14 cellular contexts compared by ENCODE assay signal in the genomic region with DNA sequence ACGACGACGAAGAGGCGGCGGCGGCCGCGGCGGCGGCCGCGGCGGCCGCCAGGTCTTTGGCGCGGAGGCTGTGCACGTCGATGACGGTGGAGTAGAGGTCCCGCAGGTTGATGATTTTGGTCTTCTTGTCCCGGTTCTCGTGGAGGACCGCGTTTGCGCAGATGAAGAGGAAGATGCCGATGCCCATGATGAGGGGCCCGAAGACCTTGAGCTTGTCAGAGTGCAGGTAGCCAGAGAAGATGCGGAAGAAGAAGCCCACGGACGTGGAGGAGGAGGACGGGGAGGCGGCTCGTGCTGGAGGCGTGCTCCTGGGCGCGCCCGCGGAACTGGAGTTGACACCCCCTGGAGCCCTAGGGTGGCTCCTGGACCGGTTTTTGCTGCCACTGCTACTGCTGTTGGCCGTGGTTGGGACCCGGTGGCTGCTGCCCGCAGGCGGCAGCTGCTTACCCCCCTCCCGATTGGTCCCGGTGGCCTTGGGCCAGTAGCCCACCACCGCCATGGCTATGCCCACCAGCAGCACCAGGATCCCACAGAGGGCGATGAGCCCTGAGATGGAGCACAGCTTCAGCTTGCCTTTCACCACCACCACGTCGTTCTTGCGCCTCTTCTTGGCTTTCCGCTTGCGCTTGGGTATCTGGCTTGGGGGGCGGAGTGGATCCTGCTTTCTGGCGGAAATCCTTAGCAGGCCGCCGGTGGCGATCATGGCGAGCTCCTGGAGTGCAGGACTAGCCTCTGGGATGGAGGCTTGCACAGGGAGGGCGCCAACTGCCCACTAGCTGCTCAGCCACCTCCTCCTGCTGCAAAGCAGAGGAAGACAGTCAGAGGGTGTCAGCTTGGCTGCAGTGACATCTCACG. TPM values are rescaled to one million over a fixed set of nuclear protein-coding genes. Genes with fewer than 3 reads are reported as not detected.
DNase-seq lines count a peak whose midpoint lies in the region; ATAC-seq and TF ChIP-seq lines count a peak whose summit lies in the region.
"Had no signal": no experiment of that assay in that cellular context is flagged by ENCODE, and none has a peak within 500 bp of the region (broad histone marks: within the 10 kb centered on the region; RNA-seq: fewer than 3 reads in every experiment).

No MANE protein-coding gene starts in this region.

- H3K27ac ChIP-seq in left ventricle myocardium inferior (replicated peaks) (no peak overlapping the region), coronary artery (no peak overlapping the region), upper lobe of left lung (no peak overlapping the region), thyroid gland (no peak overlapping the region)
- no peak overlapping the region for H3K27ac ChIP-seq in naive thymus-derived CD4-positive, alpha-beta T cell (ENCODE audit: low read depth, low read length)
- H3K27ac ChIP-seq: uterus had no signal

- H3K27ac Mint-ChIP-seq in naive thymus-derived CD4-positive, alpha-beta T cell = no peak overlapping the region

- 42 to 53% methylated on average over 48 to 60 of the region's 60 CpGs for WGBS in upper lobe of left lung, 2 donors
- WGBS in thyroid gland, 2 donors = 41 to 54% methylated on average over 42 of the region's 60 CpGs

- H3K27me3 Mint-ChIP-seq in naive thymus-derived CD4-positive, alpha-beta T cell = peaks cover 66 to 74% (median 73%) of the 10 kb centered on the region in 5 donors

- POLR2A ChIA-PET in naive thymus-derived CD4-positive, alpha-beta T cell (lab: Charles Lee) = no interaction called here

- H3K4me3 Mint-ChIP-seq in naive thymus-derived CD4-positive, alpha-beta T cell = peak overlapping the region; percentile 30 to 80 (median 58)

- H3K9me3 ChIP-seq in left ventricle myocardium inferior (replicated peaks) (no peaks in the 10 kb centered on the region), upper lobe of left lung (no peaks in the 10 kb centered on the region), thyroid gland (no peaks in the 10 kb centered on the region)
- H3K9me3 ChIP-seq in naive thymus-derived CD4-positive, alpha-beta T cell (ENCODE audit: control insufficient read depth in 2 of 3, low read length in 3 of 3) = no peaks in the 10 kb centered on the region
- H3K9me3 ChIP-seq: BE2C, uterus had no signal

- no peak for TF ChIP-seq POLR2A in upper lobe of left lung (IDR thresholded peaks at IDR 0.05)
- TF ChIP-seq POLR2A in thyroid gland (IDR thresholded peaks at IDR 0.05) = no peak

- DNase-seq in left ventricle myocardium inferior (no peak), Right ventricle myocardium inferior (ENCODE audit: missing footprints) (no peak), coronary artery (ENCODE audit: low spot score) (no peak), upper lobe of left lung (peak in 1 of 2 donors; percentile 75), cerebellar cortex (ENCODE audit: low spot score) (no peak), GDM1 (lab: John Stamatoyannopoulos, UW) (no peak), thyroid gland (no peak)
- DNase-seq in naive thymus-derived CD4-positive, alpha-beta T cell = no peak
- DNase-seq: BE2C, HCEC 1CT, NCI-H187 had no signal

- intact Hi-C loops in left ventricle myocardium inferior (cut with micrococcal nuclease) (no loop called here), Right ventricle myocardium inferior (cut with DNase I) (loop anchor here (10.0 kb wide), 1 partner anchor 253 kb away; no protein-coding TSS in a partner anchor), thyroid gland (cut with DNase I) (no loop called here)
- intact Hi-C loops in naive thymus-derived CD4-positive, alpha-beta T cell (cut with micrococcal nuclease) = loop anchor here in 1 of 2 donors (2.0 kb wide), 1 partner anchor 435 kb away; no protein-coding TSS in a partner anchor

- H3K9me3 Mint-ChIP-seq in naive thymus-derived CD4-positive, alpha-beta T cell = peaks cover 0 to 2% (median 0%) of the 10 kb centered on the region in 11 donors
- H3K9me3 Mint-ChIP-seq: brain had no signal

- peaks cover 28% of the 10 kb centered on the region for H3K4me1 ChIP-seq in left ventricle myocardium inferior
- peaks cover 0 to 4% of the 10 kb centered on the region in 2 donors for H3K4me1 ChIP-seq in naive thymus-derived CD4-positive, alpha-beta T cell (ENCODE audit: control insufficient read depth in 2 of 2, insufficient read depth in 2 of 2, low read length in 2 of 2)
- H3K4me1 ChIP-seq in upper lobe of left lung = peaks cover 22 to 34% (median 26%) of the 10 kb centered on the region in 4 donors
- peaks cover 12 to 18% of the 10 kb centered on the region in 2 donors for H3K4me1 ChIP-seq in thyroid gland
- H3K4me1 ChIP-seq: BE2C had no signal

- H3K4me3 ChIP-seq in left ventricle myocardium inferior (peak overlapping the region; percentile 69), coronary artery (peak overlapping the region; percentile 71), upper lobe of left lung (peak overlapping the region in 3 of 4 donors; percentile 30 to 58 (median 55)), thyroid gland (replicated peaks in 1 of 3) (no peak overlapping the region)
- no peak overlapping the region for H3K4me3 ChIP-seq in naive thymus-derived CD4-positive, alpha-beta T cell (ENCODE audit: low read length)

- no peak for TF ChIP-seq CTCF in left ventricle myocardium inferior (IDR thresholded peaks at IDR 0.05; ENCODE audit: borderline replicate concordance)
- TF ChIP-seq CTCF in coronary artery (IDR thresholded peaks at IDR 0.05) = no peak
- no peak for TF ChIP-seq CTCF in upper lobe of left lung (IDR thresholded peaks at IDR 0.05)
- TF ChIP-seq CTCF in thyroid gland (IDR thresholded peaks at IDR 0.05) = no peak

- H3K36me3 Mint-ChIP-seq in naive thymus-derived CD4-positive, alpha-beta T cell = no peaks in the 10 kb centered on the region

- no peak for TF ChIP-seq EP300 in upper lobe of left lung (IDR thresholded peaks at IDR 0.05)

- H3K27me3 ChIP-seq in left ventricle myocardium inferior (ENCODE audit: low read depth) (peaks cover 99% of the 10 kb centered on the region), upper lobe of left lung (peaks cover 0 to 47% (median 24%) of the 10 kb centered on the region in 4 donors), thyroid gland (peaks cover 14% of the 10 kb centered on the region)
- H3K27me3 ChIP-seq in naive thymus-derived CD4-positive, alpha-beta T cell (ENCODE audit: control insufficient read depth in 2 of 2, insufficient read depth in 2 of 2, low read length in 2 of 2) = peaks cover 3% of the 10 kb centered on the region in 2 donors

- CTCF ChIA-PET in naive thymus-derived CD4-positive, alpha-beta T cell (lab: Charles Lee) = no interaction called here

- no peaks in the 10 kb centered on the region for H3K36me3 ChIP-seq in left ventricle myocardium inferior
- H3K36me3 ChIP-seq in naive thymus-derived CD4-positive, alpha-beta T cell (ENCODE audit: control insufficient read depth in 2 of 3, insufficient read depth in 3 of 3, low read length in 3 of 3) = no peaks in the 10 kb centered on the region
- H3K36me3 ChIP-seq in upper lobe of left lung = no peaks in the 10 kb centered on the region
- H3K36me3 ChIP-seq in thyroid gland = no peaks in the 10 kb centered on the region
- H3K36me3 ChIP-seq: BE2C, uterus had no signal

- ATAC-seq in Right ventricle myocardium inferior = no peak
- no peak for ATAC-seq in naive thymus-derived CD4-positive, alpha-beta T cell
- no peak for ATAC-seq in upper lobe of left lung (ENCODE audit: low FRiP score in 2 of 2)

- peaks cover 0 to 23% (median 12%) of the 10 kb centered on the region in 7 donors for H3K4me1 Mint-ChIP-seq in naive thymus-derived CD4-positive, alpha-beta T cell

RNA-seq across cellular contexts. Expression of a gene that starts 3.7 kb away (rescaled TPM):
- 0.96 TPM for total RNA-seq in left ventricle myocardium inferior
- total RNA-seq in Right ventricle myocardium inferior = 0.95 TPM
- not detected for total RNA-seq in naive thymus-derived CD4-positive, alpha-beta T cell
- polyA plus RNA-seq in naive thymus-derived CD4-positive, alpha-beta T cell = not detected
- under 1 TPM in 4 of 6 donors, not detected in 2; under 0.01 to 0.44 (median 0.28) TPM for total RNA-seq in upper lobe of left lung
- under 1 TPM in 2 of 4 donors, not detected in 2; 0.08 to 0.13 TPM for total RNA-seq in thyroid gland
- total RNA-seq: T-helper 1 cell treated with Interleukin-12 subunit alpha and Interleukin-12 subunit beta and Interleukin-4 antibody, amounts not matched to agents 30 ng/mL and 1 ng/mL, for 36 hours had no signal

Comparison
In these comparisons a context has a peak if more than half of its experiments do, and no peak if none do; other contexts are left out.
1. H3K4me3 ChIP-seq: peak in left ventricle myocardium inferior (single experiment), coronary artery (single experiment) and upper lobe of left lung (3 of 4); none in naive thymus-derived CD4-positive, alpha-beta T cell (single experiment) and thyroid gland (0 of 3).